ENCODE assay signal across 16 cellular contexts in genomic region chr12:4036872-4037271, GRCh38.
A peak's percentile ranks its signal among the peaks of the same experiment; 100 is the strongest.
DNase-seq lines count a peak whose midpoint lies in the region; ATAC-seq and TF ChIP-seq lines count a peak whose summit lies in the region.
"Had no signal": no experiment of that assay in that cellular context is flagged by ENCODE, and none has a peak within 500 bp of the region (broad histone marks: within the 10 kb centered on the region; RNA-seq: fewer than 3 reads in every experiment).

No MANE protein-coding gene starts in this region.

- CTCF ChIA-PET in PC-9 (lab: Charles Lee), result interaction anchor here (0.5 kb wide), 1 partner anchor 151 kb away, joined by 4 read pairs; no protein-coding TSS in a partner anchor

- intact Hi-C loops in PC-9 (cut with micrococcal nuclease; ENCODE audit: unreplicated experiment), result loop anchor here (1.0 kb wide), 2 partner anchors 152 to 737 kb away; no protein-coding TSS in a partner anchor

- H4K20me1 ChIP-seq in GM23248 (ENCODE audit: insufficient read depth) (no peaks in the 10 kb centered on the region), PC-9 (ENCODE audit: insufficient read depth) (no peaks in the 10 kb centered on the region)

- H3K9ac ChIP-seq in GM23248, result no peak overlapping the region

- BruUV-seq in PC-9 (replicated peaks; lab: Mats Ljungman, UMichigan), result no TSS peak

- peaks cover 42% of the 10 kb centered on the region for H3K27me3 ChIP-seq in GM23248 (replicated peaks; ENCODE audit: insufficient read depth)
- H3K27me3 ChIP-seq in PC-9 (ENCODE audit: insufficient read depth, low read depth), result peaks cover 37% of the 10 kb centered on the region

- no peak for TF ChIP-seq CTCF in fibroblast of mammary gland (conservative IDR thresholded peaks at IDR 0.05; ENCODE audit: control insufficient read depth, insufficient read depth, low read depth, low read length)
- no peak for TF ChIP-seq CTCF in omental fat pad (IDR thresholded peaks at IDR 0.05)
- no peak for TF ChIP-seq CTCF in PC-9 (conservative IDR thresholded peaks at IDR 0.05)

- POLR2A ChIA-PET in PC-9 (lab: Charles Lee; ENCODE audit: unreplicated experiment), result no interaction called here

- no peak overlapping the region for H2AFZ ChIP-seq in GM23248
- H2AFZ ChIP-seq in PC-9, result no peak overlapping the region

- H3K9me3 ChIP-seq in GM23248 (ENCODE audit: low read depth) (no peaks in the 10 kb centered on the region), PC-9 (ENCODE audit: insufficient read depth, low read depth) (no peaks in the 10 kb centered on the region)
- H3K9me3 ChIP-seq: A549, SJSA1 had no signal

- in situ Hi-C loops in GM23248 (cut with MboI), result loop anchor here (10.0 kb wide), 1 partner anchor 162 kb away; the partner anchor contains the start of gene PARP11

- H3K4me2 ChIP-seq in GM23248 (ENCODE audit: unreplicated experiment) (no peak overlapping the region), PC-9 (no peak overlapping the region)
- H3K4me2 ChIP-seq: A549 had no signal

- H3K36me3 ChIP-seq in GM23248 (ENCODE audit: low read depth) (no peaks in the 10 kb centered on the region), PC-9 (ENCODE audit: low read depth) (no peaks in the 10 kb centered on the region)
- H3K36me3 ChIP-seq: SJSA1 had no signal

- H3K9me2 ChIP-seq in GM23248 (ENCODE audit: insufficient read depth) (no peaks in the 10 kb centered on the region), PC-9 (ENCODE audit: insufficient read depth) (no peaks in the 10 kb centered on the region)

- H3F3A ChIP-seq in GM23248 (ENCODE audit: insufficient read depth), result no peaks in the 10 kb centered on the region
- H3F3A ChIP-seq in PC-9 (ENCODE audit: insufficient read depth, low read depth), result no peaks in the 10 kb centered on the region

- peak; percentile 69 for ATAC-seq in omental fat pad (ENCODE audit: low FRiP score)
- ATAC-seq in GM18498 (IDR thresholded peaks at IDR 0.05; ENCODE audit: unreplicated experiment), result no peak
- ATAC-seq in HG03139 (IDR thresholded peaks at IDR 0.05; ENCODE audit: unreplicated experiment), result no peak
- ATAC-seq: Right ventricle myocardium inferior had no signal

- DNase-seq in GM23248 (peak; percentile 18), amniotic epithelial cell (ENCODE audit: low read depth) (peak; percentile 36), fibroblast of mammary gland (ENCODE audit: low read depth) (peak; percentile 23), omental fat pad (ENCODE audit: low spot score) (no peak), NCI-H748 (lab: John Stamatoyannopoulos, UW; ENCODE audit: unreplicated experiment) (no peak), PC-9 (no peak)
- DNase-seq: DMS79 treated with DMSO at 0.1 percent for 48 hours, H9, NCI-H2029 treated with DMSO at 0.1 percent for 48 hours, NCI-H2171, NCI-H524 treated with DMSO at 0.1 percent for 48 hours had no signal

- H3K4me1 ChIP-seq in GM23248 (ENCODE audit: insufficient read depth) (peaks cover 5% of the 10 kb centered on the region; the same call in 1 of the 2 replicates), PC-9 (replicated peaks; ENCODE audit: insufficient read depth) (no peaks in the 10 kb centered on the region)

- 45% methylated on average over 3 of the region's 3 CpGs for WGBS in GM23248 (ENCODE audit: low coverage in 1 of 2, low lambda C conversion rate in 2 of 2, missing lambda C conversion rate in 2 of 2), 2 experiments

- H3K27ac ChIP-seq in GM23248 (no peak overlapping the region), PC-9 (no peak overlapping the region)
- H3K27ac ChIP-seq: A549, SJSA1 had no signal

- no peaks in the 10 kb centered on the region for H3K79me2 ChIP-seq in GM23248 (ENCODE audit: insufficient read depth)
- H3K79me2 ChIP-seq in PC-9 (ENCODE audit: low read depth), result no peaks in the 10 kb centered on the region

- H3K4me3 ChIP-seq in GM23248 (no peak overlapping the region), fibroblast of mammary gland (ENCODE audit: control insufficient read depth, low read depth, low read length) (no peak overlapping the region), PC-9 (no peak overlapping the region)
- H3K4me3 ChIP-seq: A549, SJSA1 had no signal

Comparison
In these comparisons a context has a peak if more than half of its experiments do, and no peak if none do; other contexts are left out.
1. DNase-seq: peak in GM23248 (single experiment), amniotic epithelial cell (single experiment) and fibroblast of mammary gland (single experiment); none in omental fat pad (single experiment), NCI-H748 (single experiment) and PC-9 (0 of 2).